16 cellular contexts compared by ENCODE assay signal in the genomic region with DNA sequence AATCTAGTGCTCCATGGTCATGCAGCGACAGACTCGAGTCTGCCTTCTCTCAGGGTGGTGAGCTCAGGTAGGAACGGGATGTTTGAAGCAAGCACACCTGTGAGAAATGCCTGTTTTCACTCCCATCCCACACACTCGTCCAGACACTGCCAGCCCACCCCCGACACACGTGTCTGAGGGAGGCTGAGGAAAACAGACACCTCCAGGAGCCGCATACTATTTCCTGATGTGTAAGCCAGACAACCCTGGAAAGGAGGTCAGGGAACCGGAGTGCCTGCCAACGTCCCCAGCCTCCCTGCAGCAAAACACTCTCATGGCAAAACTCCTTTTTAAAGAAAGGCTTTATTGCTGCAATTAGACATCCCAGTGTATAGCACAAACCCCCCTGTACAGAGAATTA.
DNase-seq lines count a peak whose midpoint lies in the region; ATAC-seq and TF ChIP-seq lines count a peak whose summit lies in the region.
"Had no signal": no experiment of that assay in that cellular context is flagged by ENCODE, and none has a peak within 500 bp of the region (broad histone marks: within the 10 kb centered on the region; RNA-seq: fewer than 3 reads in every experiment).

No MANE protein-coding gene starts in this region.

- H3K27ac Mint-ChIP-seq in endodermal cell (peak overlapping the region; percentile 83), neural progenitor cell (peak overlapping the region; percentile 16), progenitor cell of endocrine pancreas (no peak overlapping the region)

- H3K9ac ChIP-seq in OCI-LY1 (ENCODE audit: low read length) (peak overlapping the region; percentile 41; the same call in 1 of the 2 replicates), endodermal cell (ENCODE audit: extremely low read depth, low read length, poor library complexity, severe bottlenecking) (no peak overlapping the region), neural progenitor cell (no peak overlapping the region)

- H3K9me3 ChIP-seq in OCI-LY1 (ENCODE audit: low read length): no peaks in the 10 kb centered on the region
- no peaks in the 10 kb centered on the region for H3K9me3 ChIP-seq in endodermal cell (ENCODE audit: control insufficient read depth, low read length)
- H3K9me3 ChIP-seq in neural progenitor cell (ENCODE audit: low read depth): no peaks in the 10 kb centered on the region
- H3K9me3 ChIP-seq in Peyer's patch: no peaks in the 10 kb centered on the region
- H3K9me3 ChIP-seq: MG63, sigmoid colon, SJCRH30, thyroid gland had no signal

- H4K20me1 ChIP-seq in OCI-LY1 (ENCODE audit: insufficient read depth, low read length) (no peaks in the 10 kb centered on the region), neural progenitor cell (ENCODE audit: low read depth) (no peaks in the 10 kb centered on the region)

- ATAC-seq in HG03439 (IDR thresholded peaks at IDR 0.05; ENCODE audit: unreplicated experiment): peak; percentile 12
- no peak for ATAC-seq in GM21390 (IDR thresholded peaks at IDR 0.05; ENCODE audit: unreplicated experiment)

- H3K4me3 ChIP-seq in OCI-LY1 (ENCODE audit: low read depth, low read length, poor library complexity, severe bottlenecking) (peak overlapping the region; percentile 4), endodermal cell (ENCODE audit: low read length) (no peak overlapping the region), neural progenitor cell (no peak overlapping the region), Peyer's patch (no peak overlapping the region)
- H3K4me3 ChIP-seq: MG63, sigmoid colon, SJCRH30, thyroid gland had no signal

- peaks cover 9% of the 10 kb centered on the region for H3K4me1 Mint-ChIP-seq in endodermal cell
- H3K4me1 Mint-ChIP-seq in neural progenitor cell: no peaks in the 10 kb centered on the region
- no peaks in the 10 kb centered on the region for H3K4me1 Mint-ChIP-seq in progenitor cell of endocrine pancreas (ENCODE audit: low read depth)

- whole genome bisulfite sequencing in endodermal cell (ENCODE audit: insufficient coverage in 1 of 2, insufficient read length in 1 of 2), 2 experiments: 61 to 84% methylated on average over 5 to 9 of the region's 9 CpGs

- H2AFZ ChIP-seq in OCI-LY1 (ENCODE audit: low read length) (no peak overlapping the region), neural progenitor cell (replicated peaks) (no peak overlapping the region)

- peak overlapping the region; percentile 68 for H3K27ac ChIP-seq in OCI-LY1 (ENCODE audit: low read depth, low read length, poor library complexity, severe bottlenecking)
- H3K27ac ChIP-seq in endodermal cell (ENCODE audit: low read depth, low read length): no peak overlapping the region
- H3K27ac ChIP-seq in neural progenitor cell: no peak overlapping the region
- peak overlapping the region in 1 of 4 donors; percentile 27 for H3K27ac ChIP-seq in Peyer's patch
- H3K27ac ChIP-seq: sigmoid colon, SJCRH30, thyroid gland had no signal

- H3K9me2 ChIP-seq in OCI-LY1 (ENCODE audit: low read depth, low read length): no peaks in the 10 kb centered on the region

- no peak for TF ChIP-seq CTCF in OCI-LY1 (IDR thresholded peaks at IDR 0.05; ENCODE audit: low read length)
- TF ChIP-seq CTCF in endodermal cell (conservative IDR thresholded peaks at IDR 0.05): no peak
- TF ChIP-seq CTCF in neural progenitor cell (IDR thresholded peaks at IDR 0.05): no peak
- no peak for TF ChIP-seq CTCF in progenitor cell of endocrine pancreas (IDR thresholded peaks at IDR 0.05; ENCODE audit: unreplicated experiment)
- TF ChIP-seq CTCF in Peyer's patch (IDR thresholded peaks at IDR 0.05): no peak

- H3K9me3 Mint-ChIP-seq in endodermal cell: no peaks in the 10 kb centered on the region
- H3K9me3 Mint-ChIP-seq in neural progenitor cell: no peaks in the 10 kb centered on the region
- H3K9me3 Mint-ChIP-seq in progenitor cell of endocrine pancreas (ENCODE audit: low read depth): no peaks in the 10 kb centered on the region

- H3K36me3 ChIP-seq in OCI-LY1 (ENCODE audit: insufficient read depth, low read length) (peaks cover 21% of the 10 kb centered on the region), endodermal cell (ENCODE audit: control insufficient read depth, insufficient read depth, low read length) (no peaks in the 10 kb centered on the region), neural progenitor cell (no peaks in the 10 kb centered on the region), Peyer's patch (peaks cover 0 to 31% (median 0%) of the 10 kb centered on the region in 3 donors)
- H3K36me3 ChIP-seq: MG63, SJCRH30 had no signal

- TF ChIP-seq POLR2A in Peyer's patch (IDR thresholded peaks at IDR 0.05): no peak

- peaks cover 46% of the 10 kb centered on the region for H3K4me1 ChIP-seq in OCI-LY1 (ENCODE audit: insufficient read depth, low read length, severe bottlenecking)
- no peaks in the 10 kb centered on the region for H3K4me1 ChIP-seq in endodermal cell (ENCODE audit: control insufficient read depth, insufficient read depth, low read length)
- no peaks in the 10 kb centered on the region for H3K4me1 ChIP-seq in neural progenitor cell
- peaks cover 0 to 9% (median 1%) of the 10 kb centered on the region in 4 donors for H3K4me1 ChIP-seq in Peyer's patch
- H3K4me1 ChIP-seq: SJCRH30, thyroid gland had no signal

- H3K36me3 Mint-ChIP-seq in endodermal cell (ENCODE audit: low read depth) (peaks cover 20% of the 10 kb centered on the region), neural progenitor cell (peaks cover 9% of the 10 kb centered on the region), progenitor cell of endocrine pancreas (ENCODE audit: insufficient read depth) (peaks cover 9% of the 10 kb centered on the region)

- H3K4me3 Mint-ChIP-seq in endodermal cell: no peak overlapping the region
- no peak overlapping the region for H3K4me3 Mint-ChIP-seq in neural progenitor cell
- H3K4me3 Mint-ChIP-seq in progenitor cell of endocrine pancreas (ENCODE audit: low read depth): no peak overlapping the region

- DNase-seq in endodermal cell (no peak), neural progenitor cell (ENCODE audit: low spot score) (no peak), progenitor cell of endocrine pancreas (ENCODE audit: low spot score, unreplicated experiment) (no peak), Peyer's patch (no peak)
- DNase-seq: DMS79; MG63; NCI-H187; NCI-H446 treated with DMSO at 0.1 percent for 48 hours; occipital lobe; sigmoid colon; SJCRH30; stimulated activated CD4-positive, alpha-beta T cell treated with anti-CD3 and anti-CD28 coated beads, Interleukin-4, amount 100 ng/mL, for 4 hours; thyroid gland had no signal

- H3F3A ChIP-seq in OCI-LY1 (ENCODE audit: insufficient read depth, low read length): no peaks in the 10 kb centered on the region; the same call in 1 of the 2 replicates
- H3F3A ChIP-seq in neural progenitor cell (ENCODE audit: low read depth): no peaks in the 10 kb centered on the region

- no peaks in the 10 kb centered on the region for H3K27me3 ChIP-seq in OCI-LY1 (ENCODE audit: insufficient read depth, low read length)
- no peaks in the 10 kb centered on the region for H3K27me3 ChIP-seq in endodermal cell (ENCODE audit: control insufficient read depth, insufficient read depth, low read length, poor library complexity, severe bottlenecking)
- no peaks in the 10 kb centered on the region for H3K27me3 ChIP-seq in neural progenitor cell
- no peaks in the 10 kb centered on the region for H3K27me3 ChIP-seq in Peyer's patch
- H3K27me3 ChIP-seq: MG63, sigmoid colon, SJCRH30, thyroid gland had no signal

- H3K79me2 ChIP-seq in OCI-LY1 (ENCODE audit: insufficient read depth, low read length) (no peaks in the 10 kb centered on the region), neural progenitor cell (ENCODE audit: low read depth) (no peaks in the 10 kb centered on the region)

- H3K4me2 ChIP-seq in OCI-LY1 (ENCODE audit: low read length) (peak overlapping the region; percentile 53; the same call in 1 of the 2 replicates), neural progenitor cell (no peak overlapping the region)

- H3K27me3 Mint-ChIP-seq in endodermal cell (ENCODE audit: insufficient read depth): no peaks in the 10 kb centered on the region
- peaks cover 2% of the 10 kb centered on the region for H3K27me3 Mint-ChIP-seq in neural progenitor cell (ENCODE audit: insufficient read depth, low read depth)
- no peaks in the 10 kb centered on the region for H3K27me3 Mint-ChIP-seq in progenitor cell of endocrine pancreas
